8 cellular contexts compared by ENCODE assay signal in the genomic region with DNA sequence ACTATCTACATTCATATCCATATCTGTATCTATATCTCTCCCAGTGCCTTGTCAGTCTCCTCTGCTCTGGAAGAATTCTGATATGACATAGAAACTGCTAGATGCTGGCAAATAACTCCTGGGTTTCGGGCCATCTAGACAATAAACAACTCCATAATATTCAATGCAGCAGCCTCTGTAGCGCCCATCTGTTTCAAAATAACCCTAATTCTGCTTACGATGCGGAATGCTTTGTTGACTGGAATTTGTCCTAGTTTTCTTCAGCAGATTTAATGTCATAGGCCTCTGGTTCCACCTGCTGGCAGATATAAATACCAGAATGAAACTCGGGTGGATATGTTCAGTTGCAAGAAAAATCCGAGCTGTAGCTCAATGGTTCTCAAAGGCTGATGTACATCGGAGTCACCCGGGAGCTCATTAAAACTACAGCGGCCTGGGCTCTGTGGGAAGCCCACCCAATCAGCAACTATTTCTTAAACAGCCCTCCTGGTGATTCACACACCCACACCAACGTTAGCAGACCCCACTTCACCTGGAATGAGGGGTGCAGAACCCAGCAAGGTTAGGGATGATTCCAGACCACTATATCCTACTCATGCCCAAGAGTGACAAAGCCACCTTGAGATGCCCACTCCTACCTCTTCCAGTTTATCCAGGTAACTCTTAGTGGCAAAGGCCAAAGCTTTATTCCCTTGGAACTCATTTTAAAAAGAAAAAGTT.
DNase-seq lines count a peak whose midpoint lies in the region; ATAC-seq and TF ChIP-seq lines count a peak whose summit lies in the region.

No MANE protein-coding gene starts in this region.

- peak overlapping the region in 1 of 3 donors; percentile 55 for H3K27ac Mint-ChIP-seq in CD4-positive, CD25-positive, alpha-beta regulatory T cell

- peaks cover 2% of the 10 kb centered on the region for H3K36me3 ChIP-seq in CD4-positive, CD25-positive, alpha-beta regulatory T cell (ENCODE audit: control insufficient read depth, insufficient read depth, low read length)
- H3K36me3 ChIP-seq in ascending aorta (no peaks in the 10 kb centered on the region), hepatocyte (replicated peaks; ENCODE audit: insufficient read depth, low read depth) (no peaks in the 10 kb centered on the region)

- H3K36me3 Mint-ChIP-seq in CD4-positive, CD25-positive, alpha-beta regulatory T cell, result peaks cover 19% of the 10 kb centered on the region

- intact Hi-C loops in ascending aorta (cut with DNase I), result loop anchor here (1.0 to 5.0 kb wide), 3 partner anchors 185 to 1317 kb away; no protein-coding TSS in a partner anchor

- H3K4me2 ChIP-seq in hepatocyte, result peak overlapping the region; percentile 35

- H3K4me3 ChIP-seq in CD4-positive, CD25-positive, alpha-beta regulatory T cell (ENCODE audit: low read depth, low read length), result no peak overlapping the region
- no peak overlapping the region for H3K4me3 ChIP-seq in ascending aorta
- H3K4me3 ChIP-seq in hepatocyte, result no peak overlapping the region
- H3K4me3 ChIP-seq in skeletal muscle cell (ENCODE audit: low read depth, low read length), result no peak overlapping the region

- no peaks in the 10 kb centered on the region for H3K27me3 Mint-ChIP-seq in CD4-positive, CD25-positive, alpha-beta regulatory T cell

- H3K79me2 ChIP-seq in hepatocyte, result no peaks in the 10 kb centered on the region

- ATAC-seq in CD4-positive, CD25-positive, alpha-beta regulatory T cell (ENCODE audit: low read depth in 2 of 2), result no peak
- peak; percentile 20 for ATAC-seq in GM18873 (IDR thresholded peaks at IDR 0.05; ENCODE audit: low FRiP score, unreplicated experiment)
- peak; percentile 26 for ATAC-seq in HG03159 (IDR thresholded peaks at IDR 0.05; ENCODE audit: unreplicated experiment)
- ATAC-seq in HG02981 (IDR thresholded peaks at IDR 0.05; ENCODE audit: unreplicated experiment), result no peak

- H3K27ac ChIP-seq in CD4-positive, CD25-positive, alpha-beta regulatory T cell (ENCODE audit: insufficient read depth, low read length, poor library complexity, severe bottlenecking), result no peak overlapping the region
- H3K27ac ChIP-seq in ascending aorta (no peak overlapping the region), hepatocyte (no peak overlapping the region)

- H3K4me1 ChIP-seq in CD4-positive, CD25-positive, alpha-beta regulatory T cell (ENCODE audit: control insufficient read depth, insufficient read depth, low read length, poor library complexity, severe bottlenecking), result peaks cover 9% of the 10 kb centered on the region
- H3K4me1 ChIP-seq in ascending aorta (peaks cover 0 to 3% of the 10 kb centered on the region in 2 donors), hepatocyte (ENCODE audit: insufficient read depth) (peaks cover 14% of the 10 kb centered on the region)

- no peaks in the 10 kb centered on the region for H3K9me3 Mint-ChIP-seq in CD4-positive, CD25-positive, alpha-beta regulatory T cell

- DNase-seq in CD4-positive, CD25-positive, alpha-beta regulatory T cell, result peak in 2 of 3 donors; percentile 27 to 58
- DNase-seq in NCI-H460 (ENCODE audit: extremely low read depth, low read depth), result peak; percentile 75
- DNase-seq in ascending aorta (ENCODE audit: low spot score in 2 of 2), result no peak
- DNase-seq in hepatocyte (ENCODE audit: low spot score), result peak; percentile 81
- DNase-seq in skeletal muscle cell (ENCODE audit: low read depth), result peak; percentile 36

- H3K4me3 Mint-ChIP-seq in CD4-positive, CD25-positive, alpha-beta regulatory T cell, result no peak overlapping the region

- H3K9me2 ChIP-seq in hepatocyte (replicated peaks; ENCODE audit: insufficient read depth), result no peaks in the 10 kb centered on the region

- TF ChIP-seq CTCF in ascending aorta (IDR thresholded peaks at IDR 0.05), result peak; percentile 71 to 74 (median 73)
- TF ChIP-seq CTCF in hepatocyte (IDR thresholded peaks at IDR 0.05; ENCODE audit: poor library complexity), result peak; percentile 80

- no peak overlapping the region for H2AFZ ChIP-seq in hepatocyte

- no peaks in the 10 kb centered on the region for H3K9me3 ChIP-seq in CD4-positive, CD25-positive, alpha-beta regulatory T cell (ENCODE audit: control insufficient read depth in 2 of 2, low read length in 2 of 2)
- H3K9me3 ChIP-seq in ascending aorta (no peaks in the 10 kb centered on the region), hepatocyte (ENCODE audit: low read depth) (no peaks in the 10 kb centered on the region)

- no peaks in the 10 kb centered on the region for H3K27me3 ChIP-seq in CD4-positive, CD25-positive, alpha-beta regulatory T cell (ENCODE audit: control insufficient read depth, insufficient read depth, low read length)
- H3K27me3 ChIP-seq in ascending aorta, result no peaks in the 10 kb centered on the region
- no peaks in the 10 kb centered on the region for H3K27me3 ChIP-seq in hepatocyte

- H3K4me1 Mint-ChIP-seq in CD4-positive, CD25-positive, alpha-beta regulatory T cell, result peaks cover 5 to 25% (median 19%) of the 10 kb centered on the region in 4 donors

- no peaks in the 10 kb centered on the region for H4K20me1 ChIP-seq in hepatocyte (ENCODE audit: insufficient read depth, poor library complexity, severe bottlenecking)

- WGBS in hepatocyte (ENCODE audit: low lambda C conversion rate, missing lambda C conversion rate), result 34% methylated on average over 10 of the region's 10 CpGs

Comparison
In these comparisons a context has a peak if more than half of its experiments do, and no peak if none do; other contexts are left out.
1. ATAC-seq: peak in GM18873 (single experiment) and HG03159 (single experiment); none in CD4-positive, CD25-positive, alpha-beta regulatory T cell (0 of 2) and HG02981 (single experiment).
2. DNase-seq: peak in CD4-positive, CD25-positive, alpha-beta regulatory T cell (2 of 3), NCI-H460 (single experiment), hepatocyte (single experiment) and skeletal muscle cell (single experiment); none in ascending aorta (0 of 2).